17 cellular contexts compared by ENCODE assay signal in the genomic region with DNA sequence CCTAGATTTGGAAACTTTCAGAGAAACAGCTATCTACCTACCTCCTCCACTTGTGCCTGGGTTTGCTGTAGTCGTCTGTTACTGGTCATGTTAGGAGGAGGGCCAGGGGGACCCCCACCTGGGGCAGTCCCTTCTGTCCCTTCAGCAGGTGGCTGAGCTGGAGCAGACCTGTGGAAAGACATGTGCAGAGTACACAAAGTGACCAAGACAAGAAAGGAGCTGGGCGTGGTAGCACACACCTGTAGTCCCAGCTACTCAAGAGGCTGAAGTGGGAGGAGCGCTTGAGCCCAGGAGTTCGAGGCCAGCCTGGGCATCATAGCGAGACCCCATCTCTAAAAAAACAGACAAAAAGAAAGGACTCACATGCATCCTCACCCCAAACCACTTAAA. TPM values are rescaled to one million over a fixed set of nuclear protein-coding genes. Genes with fewer than 3 reads are reported as not detected.
A peak's percentile ranks its signal among the peaks of the same experiment; 100 is the strongest.
DNase-seq lines count a peak whose midpoint lies in the region; ATAC-seq and TF ChIP-seq lines count a peak whose summit lies in the region.
"Had no signal": no experiment of that assay in that cellular context is flagged by ENCODE, and none has a peak within 500 bp of the region (broad histone marks: within the 10 kb centered on the region; RNA-seq: fewer than 3 reads in every experiment).

No MANE protein-coding gene starts in this region.

- peak overlapping the region; percentile 56 for H3K4me3 Mint-ChIP-seq in activated naive CD4-positive, alpha-beta T cell treated with anti-CD3 and anti-CD28 coated beads, Interleukin-2, amount 50 U/mL, for 24 hours
- no peak overlapping the region for H3K4me3 Mint-ChIP-seq in activated B cell treated with CpG ODN at 0.5 μM for 24 hours
- H3K4me3 Mint-ChIP-seq: GM23338 had no signal

- ATAC-seq in activated B cell treated with CpG ODN at 0.5 μM for 24 hours (ENCODE audit: low read depth), result no peak
- no peak for ATAC-seq in body of pancreas

- H3K4me3 ChIP-seq in right atrium auricular region (no peak overlapping the region), body of pancreas (no peak overlapping the region)
- H3K4me3 ChIP-seq: ascending aorta, GM23338, K562, SJCRH30, tibial artery had no signal

- CTCF ChIA-PET in activated B cell treated with CpG ODN at 0.5 μM for 24 hours (lab: Charles Lee), result interaction anchor here (0.7 to 7.1 kb wide), 18 partner anchors 14 to 271 kb away, joined by 3 to 276 read pairs (median 6); a partner anchor contains a TSS

- H3K27me3 ChIP-seq in right atrium auricular region, result no peaks in the 10 kb centered on the region
- no peaks in the 10 kb centered on the region for H3K27me3 ChIP-seq in body of pancreas
- H3K27me3 ChIP-seq: ascending aorta, SJCRH30, tibial artery had no signal

- peaks cover 90% of the 10 kb centered on the region for H3K4me1 Mint-ChIP-seq in activated naive CD4-positive, alpha-beta T cell treated with anti-CD3 and anti-CD28 coated beads, Interleukin-2, amount 50 U/mL, for 24 hours
- peaks cover 86% of the 10 kb centered on the region for H3K4me1 Mint-ChIP-seq in activated B cell treated with CpG ODN at 0.5 μM for 24 hours

- H3K36me3 Mint-ChIP-seq in activated naive CD4-positive, alpha-beta T cell treated with anti-CD3 and anti-CD28 coated beads, Interleukin-2, amount 50 U/mL, for 24 hours, result peaks cover 31% of the 10 kb centered on the region
- peaks cover 64% of the 10 kb centered on the region for H3K36me3 Mint-ChIP-seq in activated B cell treated with CpG ODN at 0.5 μM for 24 hours (ENCODE audit: low read depth)

- TF ChIP-seq CTCF in activated B cell treated with CpG ODN at 0.5 μM for 24 hours (IDR thresholded peaks at IDR 0.05) (no peak), right atrium auricular region (IDR thresholded peaks at IDR 0.05) (no peak), body of pancreas (IDR thresholded peaks at IDR 0.05) (no peak)

- DNase-seq in activated naive CD4-positive, alpha-beta T cell treated with Interleukin-2 at 50 U/mL for 16 hours, result no peak
- DNase-seq in activated B cell treated with CpG ODN at 0.5 μM for 24 hours (no peak), erythroblast (lab: John Stamatoyannopoulos, UW) (no peak), substantia nigra (lab: John Stamatoyannopoulos, UW) (no peak), DMS153 (lab: John Stamatoyannopoulos, UW) (no peak), right atrium auricular region (ENCODE audit: low spot score) (no peak), body of pancreas (no peak)
- DNase-seq: glutamatergic neuron; stimulated activated CD4-positive, alpha-beta T cell treated with anti-CD3 and anti-CD28 coated beads, Interleukin-12 subunit alpha, Interleukin-12 subunit beta, amount 100 ng/mL, for 4 hours had no signal

- POLR2A ChIA-PET in activated B cell treated with CpG ODN at 0.5 μM for 24 hours (lab: Charles Lee), result interaction anchor here (0.8 to 7.6 kb wide), 8 partner anchors 15 to 68 kb away, joined by 3 to 200 read pairs (median 10); a partner anchor contains a TSS

- intact Hi-C loops in activated B cell treated with CpG ODN at 0.5 μM for 24 hours (cut with micrococcal nuclease), result loop anchor here (5.0 kb wide), 1 partner anchor 129 kb away; no protein-coding TSS in a partner anchor
- intact Hi-C loops in body of pancreas (cut with DNase I), result no loop called here

- TF ChIP-seq POLR2A in erythroblast (IDR thresholded peaks at IDR 0.05; ENCODE audit: low read length) (peak; percentile 5), body of pancreas (IDR thresholded peaks at IDR 0.05) (no peak)

- H3K27me3 Mint-ChIP-seq in activated naive CD4-positive, alpha-beta T cell treated with anti-CD3 and anti-CD28 coated beads, Interleukin-2, amount 50 U/mL, for 24 hours, result no peaks in the 10 kb centered on the region
- no peaks in the 10 kb centered on the region for H3K27me3 Mint-ChIP-seq in activated B cell treated with CpG ODN at 0.5 μM for 24 hours

- H3K9me3 Mint-ChIP-seq in activated naive CD4-positive, alpha-beta T cell treated with anti-CD3 and anti-CD28 coated beads, Interleukin-2, amount 50 U/mL, for 24 hours, result no peaks in the 10 kb centered on the region
- no peaks in the 10 kb centered on the region for H3K9me3 Mint-ChIP-seq in activated B cell treated with CpG ODN at 0.5 μM for 24 hours
- H3K9me3 Mint-ChIP-seq: GM23338 had no signal

- peak overlapping the region; percentile 80 for H3K27ac Mint-ChIP-seq in activated naive CD4-positive, alpha-beta T cell treated with anti-CD3 and anti-CD28 coated beads, Interleukin-2, amount 50 U/mL, for 24 hours
- H3K27ac Mint-ChIP-seq in activated B cell treated with CpG ODN at 0.5 μM for 24 hours, result peak overlapping the region; percentile 70
- H3K27ac Mint-ChIP-seq: GM23338 had no signal

- no peaks in the 10 kb centered on the region for H3K9me3 ChIP-seq in right atrium auricular region
- no peaks in the 10 kb centered on the region for H3K9me3 ChIP-seq in body of pancreas
- H3K9me3 ChIP-seq: ascending aorta, SJCRH30, tibial artery had no signal

- 79 to 92% methylated on average over 5 of the region's 5 CpGs for WGBS in body of pancreas, 2 donors

- H3K36me3 ChIP-seq in right atrium auricular region (peaks cover 48% of the 10 kb centered on the region), body of pancreas (replicated peaks in 1 of 2; ENCODE audit: insufficient read depth in 1 of 2, low read depth in 2 of 2) (no peaks in the 10 kb centered on the region)

- H3K27ac ChIP-seq in substantia nigra (ENCODE audit: low read depth, low read length, poor library complexity, severe bottlenecking) (peak overlapping the region; percentile 19), right atrium auricular region (no peak overlapping the region), body of pancreas (no peak overlapping the region)
- H3K27ac ChIP-seq: ascending aorta, SJCRH30 had no signal

- H3K4me1 ChIP-seq in right atrium auricular region (peaks cover 0 to 32% of the 10 kb centered on the region in 2 donors), body of pancreas (peaks cover 26% of the 10 kb centered on the region)

RNA-seq across cellular contexts. Expression of a gene that starts 4.3 kb away (rescaled TPM):
- 32.9 and 34.5 TPM in 2 replicates for total RNA-seq in activated B cell treated with CpG ODN at 0.5 μM for 24 hours
- 1 to 10 TPM; 1.7 to 3.6 TPM for total RNA-seq in right atrium auricular region
- 1 to 10 TPM; 2.9 to 5.9 TPM for total RNA-seq in body of pancreas

RNA-seq across cellular contexts. Expression of a gene that starts 14.3 kb away (rescaled TPM):
- total RNA-seq in activated B cell treated with CpG ODN at 0.5 μM for 24 hours, result 52.5 and 64.0 TPM in 2 replicates
- 10 to 100 TPM; 14.5 to 16.9 TPM for total RNA-seq in right atrium auricular region
- total RNA-seq in body of pancreas, result 10 to 100 TPM; 14.5 to 36.3 TPM
- total RNA-seq: G401 had no signal

RNA-seq across cellular contexts. Expression of a gene that starts 21.4 kb away (rescaled TPM):
- total RNA-seq in activated B cell treated with CpG ODN at 0.5 μM for 24 hours, result 39.3 and 43.8 TPM in 2 replicates
- total RNA-seq in right atrium auricular region, result 1 to 10 TPM in 1 of 2 donors, not detected in 1; 1.1 TPM
- not detected for total RNA-seq in body of pancreas
- total RNA-seq: ascending aorta, chondrocyte, G401, GM23338 had no signal

RNA-seq across cellular contexts. Expression of a gene that starts 26.9 kb away (rescaled TPM):
- total RNA-seq in activated B cell treated with CpG ODN at 0.5 μM for 24 hours (130 and 145 TPM in 2 replicates), right atrium auricular region (100 to 1,000 TPM in 1 of 2 donors, 10 to 100 TPM in 1; 87.7 to 104 TPM), body of pancreas (10 to 100 TPM; 23.6 to 25.1 TPM)

RNA-seq across cellular contexts. Expression of a gene that starts 27.7 kb away (rescaled TPM):
- total RNA-seq in activated B cell treated with CpG ODN at 0.5 μM for 24 hours (38.4 and 40.9 TPM in 2 replicates), right atrium auricular region (10 to 100 TPM; 11.6 to 53.5 TPM), body of pancreas (10 to 100 TPM in 1 of 2 donors, 1 to 10 TPM in 1; 9.3 to 46.1 TPM)

Comparison
In these comparisons a context has a peak if more than half of its experiments do, and no peak if none do; other contexts are left out.
1. RNA of a gene that starts 21.4 kb away (total RNA-seq): 39.3 to 43.8 TPM in activated B cell treated with CpG ODN at 0.5 μM for 24 hours; 1.1 TPM in right atrium auricular region and not detected in body of pancreas; every median in the first group is over 10 times any median in the second.